ENCODE assay signal across 14 cellular contexts in the genomic region with DNA sequence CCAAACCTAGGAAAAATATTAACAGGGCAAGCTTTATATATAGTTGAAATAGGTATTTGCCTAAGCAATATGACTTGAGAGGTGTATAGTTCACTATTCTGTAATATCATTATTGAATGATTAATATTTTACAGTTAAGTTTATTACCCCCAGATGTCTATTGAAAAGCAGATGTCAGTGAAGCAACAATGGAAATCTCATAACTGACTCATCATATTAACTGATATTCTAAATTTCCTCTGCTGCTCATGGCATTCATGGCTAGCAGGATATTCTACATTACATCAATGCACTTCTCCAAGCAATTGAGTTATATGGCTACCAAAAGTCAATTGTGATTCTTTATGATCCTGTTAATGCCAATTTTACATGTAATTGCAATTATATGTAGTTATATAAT. TPM values are rescaled to one million over a fixed set of nuclear protein-coding genes. Genes with fewer than 3 reads are reported as not detected.
DNase-seq lines count a peak whose midpoint lies in the region; TF ChIP-seq lines count a peak whose summit lies in the region.
"Had no signal": no experiment of that assay in that cellular context is flagged by ENCODE, and none has a peak within 500 bp of the region (broad histone marks: within the 10 kb centered on the region; RNA-seq: fewer than 3 reads in every experiment).

No MANE protein-coding gene starts in this region.

- H3K36me3 ChIP-seq in ovary = no peaks in the 10 kb centered on the region
- no peaks in the 10 kb centered on the region for H3K36me3 ChIP-seq in transverse colon
- H3K36me3 ChIP-seq: BE2C had no signal

- H3K4me1 ChIP-seq in ovary (ENCODE audit: insufficient read depth) = no peaks in the 10 kb centered on the region
- H3K4me1 ChIP-seq in transverse colon = peaks cover 0 to 4% (median 0%) of the 10 kb centered on the region in 4 donors
- H3K4me1 ChIP-seq: BE2C had no signal

- no peak for TF ChIP-seq CTCF in ovary (IDR thresholded peaks at IDR 0.05)
- TF ChIP-seq CTCF in transverse colon (IDR thresholded peaks at IDR 0.05) = no peak

- TF ChIP-seq POLR2A in ovary (IDR thresholded peaks at IDR 0.05) (no peak), transverse colon (IDR thresholded peaks at IDR 0.05) (no peak)

- DNase-seq in ELR (ENCODE audit: low read depth) = peak; percentile 32
- peak; percentile 38 for DNase-seq in LHCN-M2 (ENCODE audit: low read depth)
- DNase-seq in fibroblast of gingiva (ENCODE audit: low read depth) = peak; percentile 21
- DNase-seq in ovary = no peak
- DNase-seq in hypothalamus (lab: John Stamatoyannopoulos, UW) = no peak
- no peak for DNase-seq in transverse colon
- DNase-seq in LoVo (ENCODE audit: low spot score) = no peak
- DNase-seq: BE2C; CD4-positive, alpha-beta memory T cell; DMS79; GOT3; H9 had no signal

- H3K9me3 ChIP-seq in ovary = no peaks in the 10 kb centered on the region
- H3K9me3 ChIP-seq in transverse colon = no peaks in the 10 kb centered on the region
- H3K9me3 ChIP-seq: BE2C had no signal

- no peaks in the 10 kb centered on the region for H3K27me3 ChIP-seq in ovary
- H3K27me3 ChIP-seq in transverse colon = no peaks in the 10 kb centered on the region

- in situ Hi-C loops in transverse colon (cut with MboI; ENCODE audit: low pct_ligation_motif_present in 1 of 4, low pct_unique_long_range_greater_than_20kb in 1 of 4, low sequenced_read_pairs in 3 of 4) = loop anchor here in 1 of 4 donors (25.0 kb wide), 1 partner anchor 114 kb away; no protein-coding TSS in a partner anchor

- TF ChIP-seq EP300 in ovary (IDR thresholded peaks at IDR 0.05) = no peak
- TF ChIP-seq EP300 in transverse colon (IDR thresholded peaks at IDR 0.05; ENCODE audit: low read depth) = no peak

- no peak overlapping the region for H3K4me3 ChIP-seq in ovary
- no peak overlapping the region for H3K4me3 ChIP-seq in transverse colon

- H3K27ac ChIP-seq in ovary (no peak overlapping the region), transverse colon (no peak overlapping the region)
- H3K27ac ChIP-seq: C4-2B had no signal

- intact Hi-C loops in ovary (cut with DNase I) = no loop called here
- intact Hi-C loops in transverse colon (cut with DNase I; ENCODE audit: low total_unique reads) = no loop called here

RNA-seq across cellular contexts. Expression of gene MAGOHB, which starts 9.7 kb away (rescaled TPM):
- total RNA-seq in LHCN-M2 (2014; rRNA removed) (34.2 and 47.0 TPM in 2 replicates), ovary (10 to 100 TPM in 6 of 7 donors, 1 to 10 TPM in 1; 8.5 to 25.9 (median 19.1) TPM), transverse colon (1 to 10 TPM in 2 of 4 donors, under 1 TPM in 1, not detected in 1; 0.75 to 9.7 (median 8.1) TPM)
- polyA plus RNA-seq in LHCN-M2 (2012) = 46.8 TPM
- polyA plus RNA-seq in ovary = 10 to 100 TPM; 14.1 to 20.4 TPM

RNA-seq across cellular contexts. Expression of gene STYK1, which starts 50.7 kb away (rescaled TPM):
- total RNA-seq in LHCN-M2 (2014; rRNA removed) (1.7 and 2.1 TPM in 2 replicates), ovary (1 to 10 TPM in 1 of 7 donors, under 1 TPM in 4, not detected in 2; 0.12 to 1.3 (median 0.33) TPM), transverse colon (10 to 100 TPM in 3 of 4 donors, 1 to 10 TPM in 1; 8.4 to 41.6 (median 19.2) TPM)
- 2.6 TPM for polyA plus RNA-seq in LHCN-M2 (2012)
- under 1 TPM; 0.07 to 0.70 TPM for polyA plus RNA-seq in ovary
- total RNA-seq: CD4-positive, alpha-beta memory T cell; HepG2 had no signal
- polyA plus RNA-seq: CD4-positive, alpha-beta memory T cell; HepG2 had no signal

Comparison
In these comparisons a context has a peak if more than half of its experiments do, and no peak if none do; other contexts are left out.
1. DNase-seq: peak in ELR (single experiment), LHCN-M2 (single experiment) and fibroblast of gingiva (single experiment); none in ovary (0 of 5), hypothalamus (0 of 51), transverse colon (single experiment) and LoVo (single experiment).